In genomic region chr7:100061518-100062193, GRCh38 we compare ENCODE assay signal across 1 cellular context.
TF ChIP-seq lines count a peak whose summit lies in the region.

No MANE protein-coding gene starts in this region.

TF ChIP-seq in IMR-90, 13 proteins besides CTCF, POLR2A, EP300 and RAD21:
- TF ChIP-seq CHD1 (IDR thresholded peaks at IDR 0.05; ENCODE audit: low read depth, low read length), result no peak
- TF ChIP-seq BHLHE40 (IDR thresholded peaks at IDR 0.05; ENCODE audit: low read depth, low read length), result no peak
- TF ChIP-seq NFE2L2 (IDR thresholded peaks at IDR 0.05; ENCODE audit: low read depth, low read length), result no peak
- no peak for TF ChIP-seq RFX5 (IDR thresholded peaks at IDR 0.05; ENCODE audit: low read depth, low read length)
- no peak for TF ChIP-seq USF2 (IDR thresholded peaks at IDR 0.05; ENCODE audit: low read depth, low read length)
- no peak for TF ChIP-seq CEBPB (IDR thresholded peaks at IDR 0.05; ENCODE audit: low read depth, low read length)
- no peak for TF ChIP-seq MAZ (IDR thresholded peaks at IDR 0.05; ENCODE audit: borderline replicate concordance, low read depth, low read length)
- no peak for TF ChIP-seq MAFK (IDR thresholded peaks at IDR 0.05; ENCODE audit: low read depth, low read length)
- TF ChIP-seq RCOR1 (IDR thresholded peaks at IDR 0.05; ENCODE audit: insufficient replicate concordance, low read length), result no peak
